1 cellular context compared by ENCODE assay signal in the genomic region with DNA sequence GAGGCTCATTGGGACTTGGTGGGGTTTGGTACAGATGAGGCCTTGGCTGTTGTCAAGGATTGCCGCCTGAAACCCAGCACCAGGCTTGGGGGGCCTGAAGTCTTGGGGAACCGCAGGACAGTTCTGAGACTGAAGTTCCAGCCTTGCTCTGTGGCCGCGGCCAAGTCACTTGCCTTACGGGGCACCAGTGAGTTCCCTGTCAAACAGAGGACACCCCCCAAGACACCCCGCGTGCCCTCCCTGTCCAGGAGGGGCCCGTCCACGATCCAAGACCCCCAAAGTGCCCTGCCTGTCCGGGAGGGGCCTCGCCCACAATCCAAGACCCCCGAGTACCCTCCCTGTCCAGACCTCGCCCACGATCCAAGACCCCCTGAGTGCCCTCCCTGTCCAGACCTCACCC.
TF ChIP-seq lines count a peak whose summit lies in the region.

No MANE protein-coding gene starts in this region.

TF ChIP-seq in HEK293T, 16 proteins besides CTCF, POLR2A, EP300 and RAD21 (continued from another document):
- TF ChIP-seq, protein P1, sequence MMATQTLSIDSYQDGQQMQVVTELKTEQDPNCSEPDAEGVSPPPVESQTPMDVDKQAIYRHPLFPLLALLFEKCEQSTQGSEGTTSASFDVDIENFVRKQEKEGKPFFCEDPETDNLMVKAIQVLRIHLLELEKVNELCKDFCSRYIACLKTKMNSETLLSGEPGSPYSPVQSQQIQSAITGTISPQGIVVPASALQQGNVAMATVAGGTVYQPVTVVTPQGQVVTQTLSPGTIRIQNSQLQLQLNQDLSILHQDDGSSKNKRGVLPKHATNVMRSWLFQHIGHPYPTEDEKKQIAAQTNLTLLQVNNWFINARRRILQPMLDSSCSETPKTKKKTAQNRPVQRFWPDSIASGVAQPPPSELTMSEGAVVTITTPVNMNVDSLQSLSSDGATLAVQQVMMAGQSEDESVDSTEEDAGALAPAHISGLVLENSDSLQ (IDR thresholded peaks at IDR 0.05), result no peak
- TF ChIP-seq SP1 (IDR thresholded peaks at IDR 0.05) (no peak), ARNT (IDR thresholded peaks at IDR 0.05) (no peak)
